Comparison of ENCODE assay signal across 10 cellular contexts in genomic region chr1:43388613-43389012, GRCh38. TPM values are rescaled to one million over a fixed set of nuclear protein-coding genes. Genes with fewer than 3 reads are reported as not detected.
DNase-seq lines count a peak whose midpoint lies in the region; ATAC-seq and TF ChIP-seq lines count a peak whose summit lies in the region.
"Had no signal": no experiment of that assay in that cellular context is flagged by ENCODE, and none has a peak within 500 bp of the region (broad histone marks: within the 10 kb centered on the region; RNA-seq: fewer than 3 reads in every experiment).

No MANE protein-coding gene starts in this region.

- TF ChIP-seq CTCF in Caco-2 (IDR thresholded peaks at IDR 0.05; ENCODE audit: insufficient read depth in 1 of 2, low read depth in 1 of 2, low read length in 1 of 2, severe bottlenecking in 1 of 2, unreplicated experiment in 1 of 2) (no peak), OCI-LY1 (IDR thresholded peaks at IDR 0.05; ENCODE audit: low read length) (no peak), endodermal cell (conservative IDR thresholded peaks at IDR 0.05) (no peak), osteocyte (IDR thresholded peaks at IDR 0.05) (no peak)

- peak overlapping the region; percentile 71 for H3K9ac ChIP-seq in OCI-LY1 (ENCODE audit: low read length)
- peak overlapping the region; percentile 79 for H3K9ac ChIP-seq in endodermal cell (ENCODE audit: extremely low read depth, low read length, poor library complexity, severe bottlenecking)

- no peaks in the 10 kb centered on the region for H3K9me3 Mint-ChIP-seq in Caco-2 (ENCODE audit: unreplicated experiment)
- no peaks in the 10 kb centered on the region for H3K9me3 Mint-ChIP-seq in endodermal cell
- H3K9me3 Mint-ChIP-seq in osteocyte (ENCODE audit: unreplicated experiment) = no peaks in the 10 kb centered on the region

- no peaks in the 10 kb centered on the region for H3K27me3 ChIP-seq in Caco-2 (replicated peaks; ENCODE audit: control insufficient read depth, insufficient read depth, low read length)
- H3K27me3 ChIP-seq in OCI-LY1 (ENCODE audit: insufficient read depth, low read length) = no peaks in the 10 kb centered on the region
- no peaks in the 10 kb centered on the region for H3K27me3 ChIP-seq in endodermal cell (ENCODE audit: control insufficient read depth, insufficient read depth, low read length, poor library complexity, severe bottlenecking)

- H2AFZ ChIP-seq in OCI-LY1 (ENCODE audit: low read length) = no peak overlapping the region

- H3K4me1 Mint-ChIP-seq in Caco-2 (ENCODE audit: low read depth, unreplicated experiment) (peaks cover 15% of the 10 kb centered on the region), endodermal cell (peaks cover 16% of the 10 kb centered on the region), osteocyte (ENCODE audit: unreplicated experiment) (peaks cover 35% of the 10 kb centered on the region)

- POLR2A ChIA-PET in Caco-2 (lab: Charles Lee) = interaction anchor here (1.3 to 1.8 kb wide), 2 partner anchors 21 to 30 kb away, joined by 10 to 15 read pairs; partner anchors contain the start of genes CDC20 and ELOVL1

- no peaks in the 10 kb centered on the region for H3K9me3 ChIP-seq in Caco-2
- no peaks in the 10 kb centered on the region for H3K9me3 ChIP-seq in OCI-LY1 (ENCODE audit: low read length)
- no peaks in the 10 kb centered on the region for H3K9me3 ChIP-seq in endodermal cell (ENCODE audit: control insufficient read depth, low read length)

- H3K4me3 ChIP-seq in Caco-2 (ENCODE audit: low read depth, low read length) (peak overlapping the region; percentile 59), OCI-LY1 (ENCODE audit: low read depth, low read length, poor library complexity, severe bottlenecking) (peak overlapping the region; percentile 72), endodermal cell (ENCODE audit: low read length) (peak overlapping the region; percentile 99)

- H3K27me3 Mint-ChIP-seq in Caco-2 (ENCODE audit: insufficient read depth, unreplicated experiment) (no peaks in the 10 kb centered on the region), endodermal cell (ENCODE audit: insufficient read depth) (no peaks in the 10 kb centered on the region), osteocyte (ENCODE audit: unreplicated experiment) (no peaks in the 10 kb centered on the region)

- DNase-seq in Caco-2 (no peak), endodermal cell (no peak), osteocyte (ENCODE audit: extremely low spot score, unreplicated experiment) (no peak), left colon (no peak), germinal center (ENCODE audit: low spot score) (no peak), hippocampal formation (lab: John Stamatoyannopoulos, UW) (no peak), NCI-H446 treated with DMSO at 0.1 percent for 48 hours (lab: John Stamatoyannopoulos, UW) (no peak)
- DNase-seq: retina had no signal

- BruUV-seq in Caco-2 (replicated peaks; lab: Mats Ljungman, UMichigan) = no TSS peak

- peak overlapping the region; percentile 88 for H3K4me3 Mint-ChIP-seq in Caco-2 (ENCODE audit: unreplicated experiment)
- peak overlapping the region; percentile 94 for H3K4me3 Mint-ChIP-seq in endodermal cell
- H3K4me3 Mint-ChIP-seq in osteocyte (ENCODE audit: unreplicated experiment) = peak overlapping the region; percentile 100

- H3F3A ChIP-seq in OCI-LY1 (ENCODE audit: insufficient read depth, low read length) = no peaks in the 10 kb centered on the region

- peaks cover 18% of the 10 kb centered on the region for H3K79me2 ChIP-seq in OCI-LY1 (ENCODE audit: insufficient read depth, low read length)

- H3K27ac ChIP-seq in OCI-LY1 (ENCODE audit: low read depth, low read length, poor library complexity, severe bottlenecking) (no peak overlapping the region), endodermal cell (ENCODE audit: low read depth, low read length) (no peak overlapping the region)

- no peak for ATAC-seq in left colon

- no peaks in the 10 kb centered on the region for H3K9me2 ChIP-seq in OCI-LY1 (ENCODE audit: low read depth, low read length)

- H3K27ac Mint-ChIP-seq in Caco-2 (ENCODE audit: unreplicated experiment) = peak overlapping the region; percentile 95
- H3K27ac Mint-ChIP-seq in endodermal cell = peak overlapping the region; percentile 98
- H3K27ac Mint-ChIP-seq in osteocyte (ENCODE audit: unreplicated experiment) = peak overlapping the region; percentile 100

- H3K4me2 ChIP-seq in OCI-LY1 (ENCODE audit: low read length) = peak overlapping the region; percentile 97

- intact Hi-C loops in Caco-2 (cut with micrococcal nuclease; ENCODE audit: unreplicated experiment) = loop anchor here (1.0 kb wide), 1 partner anchor 20 kb away; the partner anchor contains the start of gene ELOVL1
- intact Hi-C loops in left colon (cut with DNase I, micrococcal nuclease) = no loop called here

- H3K36me3 Mint-ChIP-seq in Caco-2 (ENCODE audit: insufficient read depth, unreplicated experiment) (peaks cover 34% of the 10 kb centered on the region), endodermal cell (ENCODE audit: low read depth) (peaks cover 24% of the 10 kb centered on the region), osteocyte (ENCODE audit: unreplicated experiment) (peaks cover 36% of the 10 kb centered on the region)

- H4K20me1 ChIP-seq in OCI-LY1 (ENCODE audit: insufficient read depth, low read length) = no peaks in the 10 kb centered on the region

- no peaks in the 10 kb centered on the region for H3K36me3 ChIP-seq in Caco-2 (ENCODE audit: control insufficient read depth, insufficient read depth, low read length)
- H3K36me3 ChIP-seq in OCI-LY1 (ENCODE audit: insufficient read depth, low read length) = peaks cover 41% of the 10 kb centered on the region
- peaks cover 44% of the 10 kb centered on the region for H3K36me3 ChIP-seq in endodermal cell (ENCODE audit: control insufficient read depth, insufficient read depth, low read length)

- 84 to 93% methylated on average over 3 of the region's 3 CpGs for WGBS in endodermal cell (ENCODE audit: insufficient coverage in 1 of 2, insufficient read length in 1 of 2), 2 experiments

- CTCF ChIA-PET in Caco-2 (lab: Charles Lee) = interaction anchor here (0.9 kb wide), 1 partner anchor 30 kb away, joined by 3 read pairs; the partner anchor contains the start of gene CDC20

- H3K4me1 ChIP-seq in Caco-2 (no peaks in the 10 kb centered on the region), OCI-LY1 (ENCODE audit: insufficient read depth, low read length, severe bottlenecking) (peaks cover 23% of the 10 kb centered on the region), endodermal cell (ENCODE audit: control insufficient read depth, insufficient read depth, low read length) (peaks cover 3% of the 10 kb centered on the region)

RNA-seq across cellular contexts. Expression of gene MED8, which starts 1.0 kb away (rescaled TPM):
- total RNA-seq in Caco-2 (2022) (33.3 and 35.8 TPM in 2 replicates), endodermal cell (10 to 100 TPM; 16.1 to 18.8 TPM), osteocyte (39.8 and 40.4 TPM in 2 replicates), left colon (10 to 100 TPM; 39.1 to 39.5 TPM)
- 21.9 TPM for polyA plus RNA-seq in endodermal cell (2013, experiment 1 of 2)
- 20.6 TPM for polyA plus RNA-seq in endodermal cell (2013, experiment 2 of 2)

RNA-seq across cellular contexts. Expression of gene SZT2, which starts 1.1 kb away (rescaled TPM):
- total RNA-seq in Caco-2 (2022) = 29.0 and 31.6 TPM in 2 replicates
- total RNA-seq in endodermal cell = 10 to 100 TPM; 55.6 to 59.7 TPM
- 13.6 TPM for polyA plus RNA-seq in endodermal cell (2013, experiment 1 of 2)
- 12.3 TPM for polyA plus RNA-seq in endodermal cell (2013, experiment 2 of 2)
- 51.8 and 63.6 TPM in 2 replicates for total RNA-seq in osteocyte
- total RNA-seq in left colon = 10 to 100 TPM; 49.5 to 73.2 TPM

RNA-seq across cellular contexts. Expression of gene ELOVL1, which starts 20.8 kb away (rescaled TPM):
- total RNA-seq in Caco-2 (2022) = 66.8 and 67.1 TPM in 2 replicates
- 10 to 100 TPM; 24.4 to 28.3 TPM for total RNA-seq in endodermal cell
- 25.1 TPM for polyA plus RNA-seq in endodermal cell (2013, experiment 1 of 2)
- polyA plus RNA-seq in endodermal cell (2013, experiment 2 of 2) = 23.3 TPM
- 61.9 and 62.5 TPM in 2 replicates for total RNA-seq in osteocyte
- 100 to 1,000 TPM; 135 to 152 TPM for total RNA-seq in left colon

RNA-seq across cellular contexts. Expression of gene CDC20, which starts 29.8 kb away (rescaled TPM):
- total RNA-seq in Caco-2 (2022) = 123 and 125 TPM in 2 replicates
- total RNA-seq in endodermal cell = 100 to 1,000 TPM; 126 to 149 TPM
- polyA plus RNA-seq in endodermal cell (2013, experiment 1 of 2) = 183 TPM
- polyA plus RNA-seq in endodermal cell (2013, experiment 2 of 2) = 169 TPM
- 15.2 and 18.7 TPM in 2 replicates for total RNA-seq in osteocyte
- 10 to 100 TPM; 10.5 to 24.3 TPM for total RNA-seq in left colon

RNA-seq across cellular contexts. Expression of gene MPL, which starts 51.0 kb away (rescaled TPM):
- total RNA-seq in Caco-2 (2022) (0.49 TPM in 1 of 2 replicates, not detected in the other), endodermal cell (1 to 10 TPM in 1 of 2 donors, under 1 TPM in 1; 0.64 to 1.2 TPM), osteocyte (not detected in 2 replicates), left colon (under 1 TPM in 1 of 2 donors, not detected in 1; 0.56 TPM)
- polyA plus RNA-seq in endodermal cell (2013, experiment 1 of 2) = not detected
- polyA plus RNA-seq in endodermal cell (2013, experiment 2 of 2) = not detected
- total RNA-seq: T-helper 1 cell treated with Interleukin-12 subunit alpha and Interleukin-12 subunit beta and Interleukin-4 antibody, amounts not matched to agents 30 ng/mL and 1 ng/mL, for 36 hours had no signal
